Comparison of ENCODE assay signal across 20 cellular contexts in the genomic region with DNA sequence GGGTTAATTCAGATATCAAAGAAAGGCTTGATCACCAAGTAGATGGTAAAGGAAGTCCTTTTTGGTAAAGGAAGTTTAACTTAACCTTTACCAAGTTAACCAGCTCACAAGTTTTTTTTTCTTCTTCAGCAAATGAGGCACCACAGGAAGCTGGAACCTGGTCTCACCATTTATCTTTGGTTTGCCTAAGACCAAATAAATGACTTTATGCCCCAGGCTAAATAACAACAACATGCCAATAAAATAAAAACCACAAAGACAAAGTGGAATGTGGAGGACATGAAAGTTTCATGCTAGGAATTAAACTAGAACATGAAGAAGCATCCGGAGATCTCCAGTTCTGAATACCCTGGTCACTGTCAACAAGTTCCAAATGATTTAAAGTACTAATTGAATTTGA.
A peak's percentile ranks its signal among the peaks of the same experiment; 100 is the strongest.
DNase-seq lines count a peak whose midpoint lies in the region; TF ChIP-seq lines count a peak whose summit lies in the region.
"Had no signal": no experiment of that assay in that cellular context is flagged by ENCODE, and none has a peak within 500 bp of the region (broad histone marks: within the 10 kb centered on the region; RNA-seq: fewer than 3 reads in every experiment).

No MANE protein-coding gene starts in this region.

- H3K36me3 Mint-ChIP-seq in chondrocyte (ENCODE audit: low read depth) (peaks cover 8% of the 10 kb centered on the region), osteocyte (ENCODE audit: unreplicated experiment) (peaks cover 8% of the 10 kb centered on the region)
- H3K36me3 Mint-ChIP-seq: CD14-positive monocyte had no signal

- H3K4me3 Mint-ChIP-seq in chondrocyte (ENCODE audit: unreplicated experiment) (no peak overlapping the region), osteocyte (ENCODE audit: unreplicated experiment) (no peak overlapping the region)
- H3K4me3 Mint-ChIP-seq: activated T-cell treated with anti-CD3 and anti-CD28 coated beads, Interleukin-2, amount 50 U/mL, for 72 hours; CD14-positive monocyte; endodermal cell had no signal

- H3K4me3 ChIP-seq in PC-9, result no peak overlapping the region
- H3K4me3 ChIP-seq: GM12878, right atrium auricular region had no signal

- 0 out of 2 replicates have a peak, but pooled peaks cover 3% of the 10 kb centered on the region for H3K9me3 ChIP-seq in PC-9 (ENCODE audit: insufficient read depth, low read depth)
- H3K9me3 ChIP-seq: right atrium auricular region had no signal

- no TSS peak for BruUV-seq in PC-9 (replicated peaks; lab: Mats Ljungman, UMichigan)

- peaks cover 34% of the 10 kb centered on the region for H3K4me1 Mint-ChIP-seq in chondrocyte (ENCODE audit: low read depth)
- peaks cover 10% of the 10 kb centered on the region for H3K4me1 Mint-ChIP-seq in osteocyte (ENCODE audit: unreplicated experiment)

- CTCF ChIA-PET in PC-9 (lab: Charles Lee), result no interaction called here

- DNase-seq in EL (peak; percentile 70), PC-9 (peak in 1 of 2 experiments; percentile 59), chondrocyte (ENCODE audit: low spot score) (no peak), osteocyte (ENCODE audit: extremely low spot score, unreplicated experiment) (no peak), NCI-H1048 (lab: John Stamatoyannopoulos, UW) (no peak), CD1c-positive myeloid dendritic cell (ENCODE audit: extremely low spot score) (no peak), posterior vena cava (ENCODE audit: low spot score) (no peak)
- no peak for DNase-seq in activated T-cell treated with anti-CD3 and anti-CD28 coated beads, Interleukin-2, amount 50 U/mL, for 48 hours
- DNase-seq: activated CD8-positive, alpha-beta memory T cell treated with anti-CD3 and anti-CD28 coated beads for 24 hours; activated naive CD4-positive, alpha-beta T cell treated with anti-CD3 and anti-CD28 coated beads, Interleukin-2, amount 50 U/mL, for 16 hours; activated T-cell treated with anti-CD3 and anti-CD28 coated beads, Interleukin-2, amount 50 U/mL, for 72 hours; DMS 273 treated with DMSO at 0.1 percent for 48 hours; endodermal cell; GOT3; NCI-H187; NCI-H2227 treated with DMSO at 0.1 percent for 48 hours; SW 1271 had no signal

- peaks cover 12% of the 10 kb centered on the region; the same call in 1 of the 2 replicates for H3K4me1 ChIP-seq in PC-9 (replicated peaks; ENCODE audit: insufficient read depth)

- H4K20me1 ChIP-seq in PC-9 (ENCODE audit: insufficient read depth), result no peaks in the 10 kb centered on the region

- H3K27me3 ChIP-seq in PC-9 (ENCODE audit: insufficient read depth, low read depth), result no peaks in the 10 kb centered on the region
- H3K27me3 ChIP-seq: right atrium auricular region had no signal

- no peak overlapping the region for H2AFZ ChIP-seq in PC-9

- TF ChIP-seq CTCF in PC-9 (conservative IDR thresholded peaks at IDR 0.05) (no peak), chondrocyte (IDR thresholded peaks at IDR 0.05) (no peak), osteocyte (IDR thresholded peaks at IDR 0.05) (no peak)

- H3K9me3 Mint-ChIP-seq in chondrocyte (ENCODE audit: low read depth) (peaks cover 14% of the 10 kb centered on the region), osteocyte (ENCODE audit: unreplicated experiment) (peaks cover 18% of the 10 kb centered on the region)

- no peak overlapping the region for H3K4me2 ChIP-seq in PC-9

- H3K9me2 ChIP-seq in PC-9 (ENCODE audit: insufficient read depth), result no peaks in the 10 kb centered on the region

- H3K27ac Mint-ChIP-seq in chondrocyte (ENCODE audit: unreplicated experiment) (peak overlapping the region; percentile 67), osteocyte (ENCODE audit: unreplicated experiment) (peak overlapping the region; percentile 67)
- H3K27ac Mint-ChIP-seq: activated T-cell treated with anti-CD3 and anti-CD28 coated beads, Interleukin-2, amount 50 U/mL, for 72 hours; CD14-positive monocyte; endodermal cell had no signal

- POLR2A ChIA-PET in PC-9 (lab: Charles Lee; ENCODE audit: unreplicated experiment), result no interaction called here

- H3K27ac ChIP-seq in PC-9, result peak overlapping the region; percentile 16; the same call in 1 of the 2 replicates

- H3K79me2 ChIP-seq in PC-9 (ENCODE audit: low read depth), result no peaks in the 10 kb centered on the region

- H3K36me3 ChIP-seq in PC-9 (ENCODE audit: low read depth), result no peaks in the 10 kb centered on the region
- H3K36me3 ChIP-seq: right atrium auricular region had no signal

- no peaks in the 10 kb centered on the region; the same call in 1 of the 2 replicates for H3F3A ChIP-seq in PC-9 (ENCODE audit: insufficient read depth, low read depth)

- H3K27me3 Mint-ChIP-seq in chondrocyte (ENCODE audit: low read depth) (no peaks in the 10 kb centered on the region), osteocyte (ENCODE audit: unreplicated experiment) (peaks cover 5% of the 10 kb centered on the region)

- intact Hi-C loops in PC-9 (cut with micrococcal nuclease; ENCODE audit: unreplicated experiment), result no loop called here
- intact Hi-C loops in posterior vena cava (cut with DNase I), result no loop called here
